ENCODE assay signal across 1 cellular context in genomic region chr10:32943854-32944661, GRCh38.
A peak's percentile ranks its signal among the peaks of the same experiment; 100 is the strongest.
TF ChIP-seq lines count a peak whose summit lies in the region.

No MANE protein-coding gene starts in this region.

TF ChIP-seq in HepG2, 621 proteins besides CTCF, POLR2A, EP300 and RAD21 (continued from another document and continues in another):
- TF ChIP-seq ATF4 (CRISPR knock-in tag; IDR thresholded peaks at IDR 0.05) = no peak
- 0 out of 2 replicates have a peak, but pooled peaks have one; percentile 61 for TF ChIP-seq ZNF333 (CRISPR knock-in tag; IDR thresholded peaks at IDR 0.05; ENCODE audit: borderline replicate concordance)
- TF ChIP-seq ZNF276 (CRISPR knock-in tag; IDR thresholded peaks at IDR 0.05; ENCODE audit: low read depth) = no peak
- TF ChIP-seq ZNF772 (CRISPR knock-in tag; IDR thresholded peaks at IDR 0.05) = peak; percentile 36; the same call in 1 of the 2 replicates
- no peak for TF ChIP-seq ZNF230 (CRISPR knock-in tag; IDR thresholded peaks at IDR 0.05)
- TF ChIP-seq LCORL (IDR thresholded peaks at IDR 0.05) = no peak
- peak; percentile 60 for TF ChIP-seq LCORL (CRISPR knock-in tag; IDR thresholded peaks at IDR 0.05)
- no peak for TF ChIP-seq HOXA9 (CRISPR knock-in tag; IDR thresholded peaks at IDR 0.05; ENCODE audit: borderline replicate concordance)
- peak; percentile 63 for TF ChIP-seq ATF7 (IDR thresholded peaks at IDR 0.05)
- 0 out of 2 replicates have a peak, but pooled peaks have one; percentile 81 for TF ChIP-seq ATF7 (CRISPR knock-in tag; IDR thresholded peaks at IDR 0.05)
- TF ChIP-seq ZNF550 (CRISPR knock-in tag; IDR thresholded peaks at IDR 0.05; ENCODE audit: borderline replicate concordance) = no peak
- no peak for TF ChIP-seq ZFYVE20 (CRISPR knock-in tag; IDR thresholded peaks at IDR 0.05; ENCODE audit: borderline replicate concordance, low read depth)
- TF ChIP-seq ZNF687 (CRISPR knock-in tag; IDR thresholded peaks at IDR 0.05) = peak; percentile 100
- no peak for TF ChIP-seq CC2D1A (CRISPR knock-in tag; IDR thresholded peaks at IDR 0.05)
- TF ChIP-seq PLRG1 (conservative IDR thresholded peaks at IDR 0.05) = no peak
- TF ChIP-seq HDAC6 (IDR thresholded peaks at IDR 0.05; ENCODE audit: low read depth, low read length) = no peak
- TF ChIP-seq SOX13 (IDR thresholded peaks at IDR 0.05) = no peak
- TF ChIP-seq SOX13 (CRISPR knock-in tag; conservative IDR thresholded peaks at IDR 0.05 in 1 of 2, IDR thresholded peaks at IDR 0.05 in 1 of 2) = peak in 1 of 2 experiments; percentile 55; a peak in 1 of 4 replicates
- no peak; a peak in 1 of 4 replicates for TF ChIP-seq REST (IDR thresholded peaks at IDR 0.05; ENCODE audit: borderline replicate concordance in 1 of 2, low read depth in 1 of 2, low read length in 2 of 2)
- peak; percentile 78; the same call in 1 of the 3 replicates for TF ChIP-seq MXI1 (IDR thresholded peaks at IDR 0.05; ENCODE audit: borderline replicate concordance, low read depth, low read length)
- no peak for TF ChIP-seq GABPA (IDR thresholded peaks at IDR 0.05; ENCODE audit: low read depth, low read length)
- no peak for TF ChIP-seq GABPA (CRISPR knock-in tag; IDR thresholded peaks at IDR 0.05; ENCODE audit: low read depth)
- peak; percentile 48; the same call in 1 of the 2 replicates for TF ChIP-seq CBFB (CRISPR knock-in tag; IDR thresholded peaks at IDR 0.05)
- TF ChIP-seq NCOA1 (CRISPR knock-in tag; IDR thresholded peaks at IDR 0.05) = no peak
- TF ChIP-seq ZSCAN30 (CRISPR knock-in tag; IDR thresholded peaks at IDR 0.05) = no peak
- peak; percentile 90 for TF ChIP-seq SALL1 (CRISPR knock-in tag; IDR thresholded peaks at IDR 0.05)
- TF ChIP-seq CSRNP1 (CRISPR knock-in tag; IDR thresholded peaks at IDR 0.05) = peak; percentile 72; the same call in 1 of the 2 replicates
- TF ChIP-seq NR2F1 (CRISPR knock-in tag; IDR thresholded peaks at IDR 0.05) = no peak
- TF ChIP-seq MLX (CRISPR knock-in tag; IDR thresholded peaks at IDR 0.05) = peak; percentile 55
- TF ChIP-seq GLI4 (CRISPR knock-in tag; IDR thresholded peaks at IDR 0.05; ENCODE audit: borderline replicate concordance) = no peak
- TF ChIP-seq ZNF512 (CRISPR knock-in tag; IDR thresholded peaks at IDR 0.05) = no peak
- peak; percentile 86 for TF ChIP-seq HDAC2 (CRISPR knock-in tag; IDR thresholded peaks at IDR 0.05)
- TF ChIP-seq ZUFSP (CRISPR knock-in tag; IDR thresholded peaks at IDR 0.05; ENCODE audit: borderline replicate concordance) = no peak
- no peak for TF ChIP-seq KLF13 (CRISPR knock-in tag; IDR thresholded peaks at IDR 0.05)
- TF ChIP-seq HHEX (CRISPR knock-in tag; IDR thresholded peaks at IDR 0.05) = no peak
- TF ChIP-seq IKZF5 (CRISPR knock-in tag; IDR thresholded peaks at IDR 0.05) = peak; percentile 83
- no peak for TF ChIP-seq RARG (CRISPR knock-in tag; IDR thresholded peaks at IDR 0.05; ENCODE audit: low read depth)
- TF ChIP-seq ZNF747 (CRISPR knock-in tag; IDR thresholded peaks at IDR 0.05; ENCODE audit: borderline replicate concordance) = 0 out of 2 replicates have a peak, but pooled peaks have one; percentile 26
- TF ChIP-seq ZNF296 (CRISPR knock-in tag; conservative IDR thresholded peaks at IDR 0.05) = no peak
- no peak for TF ChIP-seq ONECUT2 (CRISPR knock-in tag; IDR thresholded peaks at IDR 0.05)
- peak; percentile 35; the same call in 1 of the 2 replicates for TF ChIP-seq ATF7-NPFF (CRISPR knock-in tag; IDR thresholded peaks at IDR 0.05; ENCODE audit: low read depth)
- TF ChIP-seq IKZF1 (IDR thresholded peaks at IDR 0.05) = no peak
- TF ChIP-seq POLR2AphosphoS5 (IDR thresholded peaks at IDR 0.05; ENCODE audit: low read depth, low read length) = peak; percentile 18; the same call in 1 of the 2 replicates
- no peak for TF ChIP-seq CCAR2 (optimal IDR thresholded peaks at IDR 0.05; ENCODE audit: low read depth, low read length)
- peak; percentile 74; the same call in 1 of the 2 replicates for TF ChIP-seq ZNF431 (CRISPR knock-in tag; IDR thresholded peaks at IDR 0.05; ENCODE audit: borderline replicate concordance, low read depth)
- TF ChIP-seq ZIK1 (CRISPR knock-in tag; IDR thresholded peaks at IDR 0.05; ENCODE audit: borderline replicate concordance, low read depth) = no peak
- no peak for TF ChIP-seq ZNF263 (CRISPR knock-in tag; IDR thresholded peaks at IDR 0.05)
- TF ChIP-seq ZNF430 (CRISPR knock-in tag; IDR thresholded peaks at IDR 0.05) = 0 out of 2 replicates have a peak, but pooled peaks have one; percentile 62
- TF ChIP-seq ZNF879 (CRISPR knock-in tag; IDR thresholded peaks at IDR 0.05) = no peak
- TF ChIP-seq PHF8 (CRISPR knock-in tag; IDR thresholded peaks at IDR 0.05) = peak; percentile 61
- no peak for TF ChIP-seq ZBTB3 (CRISPR knock-in tag; IDR thresholded peaks at IDR 0.05; ENCODE audit: borderline replicate concordance, low read depth)
- TF ChIP-seq ZNF558 (CRISPR knock-in tag; IDR thresholded peaks at IDR 0.05; ENCODE audit: borderline replicate concordance) = no peak
- TF ChIP-seq FOXA3 (CRISPR knock-in tag; IDR thresholded peaks at IDR 0.05) = peak; percentile 56
